8 cellular contexts compared by ENCODE assay signal in genomic region chr18:23077493-23078256, GRCh38. TPM values are rescaled to one million over a fixed set of nuclear protein-coding genes. Genes with fewer than 3 reads are reported as not detected.
DNase-seq lines count a peak whose midpoint lies in the region; ATAC-seq and TF ChIP-seq lines count a peak whose summit lies in the region.

No MANE protein-coding gene starts in this region.

- H3K27me3 Mint-ChIP-seq in MCF 10A (ENCODE audit: insufficient read depth, unreplicated experiment), result no peaks in the 10 kb centered on the region

- no peaks in the 10 kb centered on the region for H3K79me2 ChIP-seq in mammary epithelial cell (ENCODE audit: insufficient read depth, low read length)
- H3K79me2 ChIP-seq in OCI-LY7 (ENCODE audit: insufficient read depth, low read depth, low read length), result no peaks in the 10 kb centered on the region

- WGBS in mammary epithelial cell (ENCODE audit: low coverage, missing lambda C conversion rate), result 93% methylated on average over 6 of the region's 6 CpGs
- 73% methylated on average over 4 of the region's 6 CpGs for WGBS in suprapubic skin

- H3K4me1 ChIP-seq in mammary epithelial cell (ENCODE audit: insufficient read depth, low read length) (no peaks in the 10 kb centered on the region), OCI-LY7 (ENCODE audit: insufficient read depth, low read length, poor library complexity, severe bottlenecking) (peaks cover 31% of the 10 kb centered on the region), upper lobe of right lung (peaks cover 13% of the 10 kb centered on the region), suprapubic skin (peaks cover 5% of the 10 kb centered on the region)

- H3K9me3 Mint-ChIP-seq in MCF 10A (ENCODE audit: unreplicated experiment), result no peaks in the 10 kb centered on the region

- dilution Hi-C loops in mammary epithelial cell (cut with HindIII; ENCODE audit: low sequenced_read_pairs), result loop anchor here (5.0 kb wide), 1 partner anchor 60 kb away; the partner anchor contains the start of gene CABLES1

- H3K36me3 Mint-ChIP-seq in MCF 10A (ENCODE audit: insufficient read depth, unreplicated experiment), result no peaks in the 10 kb centered on the region

- H3K27ac ChIP-seq in mammary epithelial cell (ENCODE audit: insufficient read depth, low read depth, low read length), result no peak overlapping the region
- no peak overlapping the region for H3K27ac ChIP-seq in OCI-LY7 (ENCODE audit: low read depth, low read length, poor library complexity, severe bottlenecking)
- no peak overlapping the region for H3K27ac ChIP-seq in upper lobe of right lung
- H3K27ac ChIP-seq in suprapubic skin, result no peak overlapping the region

- H2AFZ ChIP-seq in mammary epithelial cell (ENCODE audit: low read depth, low read length) (no peak overlapping the region), OCI-LY7 (ENCODE audit: low read length) (peak overlapping the region; percentile 78)

- no TSS peak for BruUV-seq in MCF 10A (replicated peaks; lab: Mats Ljungman, UMichigan)
- no TSS peak for BruUV-seq in mammary epithelial cell (replicated peaks; lab: Mats Ljungman, UMichigan)
- BruUV-seq in OCI-LY7 (replicated peaks; lab: Mats Ljungman, UMichigan), result no TSS peak

- no peak overlapping the region for H3K9ac ChIP-seq in mammary epithelial cell (ENCODE audit: insufficient read depth, low read length)

- in situ Hi-C loops in mammary epithelial cell (cut with MboI; ENCODE audit: low sequenced_read_pairs in 2 of 2), result no loop called here

- H3K36me3 ChIP-seq in mammary epithelial cell (ENCODE audit: insufficient read depth, low read length) (no peaks in the 10 kb centered on the region), OCI-LY7 (ENCODE audit: insufficient read depth, low read length) (no peaks in the 10 kb centered on the region), upper lobe of right lung (no peaks in the 10 kb centered on the region), suprapubic skin (no peaks in the 10 kb centered on the region)

- H3K27me3 ChIP-seq in mammary epithelial cell (ENCODE audit: insufficient read depth, low read length) (no peaks in the 10 kb centered on the region), upper lobe of right lung (no peaks in the 10 kb centered on the region), suprapubic skin (no peaks in the 10 kb centered on the region)

- TF ChIP-seq POLR2A in suprapubic skin (IDR thresholded peaks at IDR 0.05), result no peak

- H3K9me2 ChIP-seq in OCI-LY7 (ENCODE audit: insufficient read depth, low read length), result no peaks in the 10 kb centered on the region

- peak; percentile 34 for TF ChIP-seq CTCF in MCF 10A (IDR thresholded peaks at IDR 0.05; ENCODE audit: unreplicated experiment)
- TF ChIP-seq CTCF in mammary epithelial cell (conservative IDR thresholded peaks at IDR 0.05 in 1 of 2, IDR thresholded peaks at IDR 0.05 in 1 of 2; ENCODE audit: extremely low read depth in 1 of 2, insufficient read depth in 1 of 2, low read depth in 1 of 2, low read length in 2 of 2), result peak in 1 of 2 donors; percentile 27
- peak; percentile 69 for TF ChIP-seq CTCF in OCI-LY7 (conservative IDR thresholded peaks at IDR 0.05; ENCODE audit: low read length)
- TF ChIP-seq CTCF in fibroblast of villous mesenchyme (IDR thresholded peaks at IDR 0.05; ENCODE audit: insufficient read depth, low read depth, low read length), result peak; percentile 24
- TF ChIP-seq CTCF in upper lobe of right lung (IDR thresholded peaks at IDR 0.05), result peak; percentile 34
- TF ChIP-seq CTCF in suprapubic skin (IDR thresholded peaks at IDR 0.05), result no peak

- POLR2A ChIA-PET in MCF 10A (lab: Yijun Ruan, JAX), result no interaction called here
- POLR2A ChIA-PET in OCI-LY7 (lab: Charles Lee), result interaction anchor here (0.9 kb wide), 1 partner anchor 131 kb away, joined by 3 read pairs; no protein-coding TSS in a partner anchor

- no peak overlapping the region for H3K4me3 Mint-ChIP-seq in MCF 10A (ENCODE audit: unreplicated experiment)

- DNase-seq in MCF 10A (ENCODE audit: unreplicated experiment) (peak; percentile 43), mammary epithelial cell (no peak), OCI-LY7 (ENCODE audit: low spot score) (peak; percentile 47), fibroblast of villous mesenchyme (ENCODE audit: low read depth) (peak; percentile 20), upper lobe of right lung (no peak), DMS114 treated with DMSO at 0.1 percent for 48 hours (lab: John Stamatoyannopoulos, UW; ENCODE audit: unreplicated experiment) (no peak), suprapubic skin (ENCODE audit: low spot score in 2 of 2) (no peak)

- H3K27ac Mint-ChIP-seq in MCF 10A (ENCODE audit: low read depth, unreplicated experiment), result no peak overlapping the region

- H3K4me3 ChIP-seq in mammary epithelial cell (replicated peaks in 1 of 3; ENCODE audit: insufficient read depth in 1 of 3, low read depth in 2 of 3, low read length in 3 of 3), result no peak overlapping the region
- H3K4me3 ChIP-seq in OCI-LY7 (ENCODE audit: low read depth, low read length, poor library complexity, severe bottlenecking), result no peak overlapping the region
- no peak overlapping the region for H3K4me3 ChIP-seq in fibroblast of villous mesenchyme (ENCODE audit: low read depth, low read length)
- H3K4me3 ChIP-seq in upper lobe of right lung, result no peak overlapping the region
- no peak overlapping the region for H3K4me3 ChIP-seq in suprapubic skin

- intact Hi-C loops in MCF 10A (cut with micrococcal nuclease) (loop anchor here (1.0 to 5.0 kb wide), 3 partner anchors 55 to 334 kb away; no protein-coding TSS in a partner anchor), mammary epithelial cell (cut with micrococcal nuclease) (no loop called here), OCI-LY7 (cut with micrococcal nuclease; ENCODE audit: unreplicated experiment) (loop anchor here (2.0 to 10.0 kb wide), 2 partner anchors 143 to 333 kb away; partner anchors contain the start of gene RBBP8), upper lobe of right lung (cut with DNase I) (no loop called here)

- CTCF ChIA-PET in MCF 10A (lab: Yijun Ruan, JAX) (interaction anchor here (0.7 to 0.8 kb wide), 4 partner anchors 15 to 298 kb away, joined by 3 to 5 read pairs (median 4); no protein-coding TSS in a partner anchor), mammary epithelial cell (lab: Charles Lee; ENCODE audit: low non-redundant PET) (interaction anchor here (0.5 to 0.6 kb wide), 3 partner anchors 288 to 421 kb away, joined by 3 to 16 read pairs (median 3); no protein-coding TSS in a partner anchor), OCI-LY7 (lab: Charles Lee; ENCODE audit: unreplicated experiment) (no interaction called here)

- TF ChIP-seq EP300 in suprapubic skin (IDR thresholded peaks at IDR 0.05), result no peak

- no peaks in the 10 kb centered on the region for H4K20me1 ChIP-seq in mammary epithelial cell (ENCODE audit: insufficient read depth, low read length)
- H4K20me1 ChIP-seq in OCI-LY7 (ENCODE audit: insufficient read depth, low read length), result no peaks in the 10 kb centered on the region

- H3K9me3 ChIP-seq in mammary epithelial cell (replicated peaks; ENCODE audit: insufficient read depth, low read length) (no peaks in the 10 kb centered on the region), OCI-LY7 (ENCODE audit: low read length) (no peaks in the 10 kb centered on the region), upper lobe of right lung (no peaks in the 10 kb centered on the region), suprapubic skin (no peaks in the 10 kb centered on the region)

- no peaks in the 10 kb centered on the region for H3K4me1 Mint-ChIP-seq in MCF 10A (ENCODE audit: insufficient read depth, unreplicated experiment)

- H3K4me2 ChIP-seq in mammary epithelial cell (ENCODE audit: insufficient read depth, low read depth, low read length), result no peak overlapping the region
- H3K4me2 ChIP-seq in OCI-LY7 (ENCODE audit: low read length), result peak overlapping the region; percentile 4; the same call in 1 of the 2 replicates

- peak; percentile 88 for ATAC-seq in upper lobe of right lung
- ATAC-seq in HG03196 (IDR thresholded peaks at IDR 0.05; ENCODE audit: unreplicated experiment), result no peak

RNA-seq across cellular contexts. Expression of gene CABLES1, which starts 57.6 kb away (rescaled TPM):
- 3.2 and 3.7 TPM in 2 replicates for total RNA-seq in MCF 10A (2022)
- 1 to 10 TPM; 2.7 to 2.8 TPM for total RNA-seq in mammary epithelial cell
- polyA plus RNA-seq in mammary epithelial cell, result 1.9 TPM
- 6.5 TPM for polyA minus RNA-seq in mammary epithelial cell
- total RNA-seq in OCI-LY7 (2014; rRNA removed; shearing (Covaris generic)), result 20.6 and 34.7 TPM in 2 replicates
- 22.0 and 28.7 TPM in 2 replicates for total RNA-seq in OCI-LY7 (2022)
- 0.43 and 1.3 TPM in 2 replicates for total RNA-seq in fibroblast of villous mesenchyme
- 39.5 TPM for total RNA-seq in upper lobe of right lung
- total RNA-seq in suprapubic skin, result 10 to 100 TPM; 24.9 to 42.2 (median 38.0) TPM

Comparison
In these comparisons a context has a peak if more than half of its experiments do, and no peak if none do; other contexts are left out.
1. DNase-seq: peak in MCF 10A (single experiment), OCI-LY7 (single experiment) and fibroblast of villous mesenchyme (single experiment); none in mammary epithelial cell (single experiment), upper lobe of right lung (single experiment), DMS114 treated with DMSO at 0.1 percent for 48 hours (single experiment) and suprapubic skin (0 of 2).
2. intact Hi-C loops: an anchor here in MCF 10A (1.0 to 5.0 kb wide) and OCI-LY7 (2.0 to 10.0 kb wide); none called in mammary epithelial cell and upper lobe of right lung.
3. CTCF ChIP-seq: peak in MCF 10A (single experiment), OCI-LY7 (single experiment), fibroblast of villous mesenchyme (single experiment) and upper lobe of right lung (single experiment); none in suprapubic skin (0 of 2).